In the genomic region with DNA sequence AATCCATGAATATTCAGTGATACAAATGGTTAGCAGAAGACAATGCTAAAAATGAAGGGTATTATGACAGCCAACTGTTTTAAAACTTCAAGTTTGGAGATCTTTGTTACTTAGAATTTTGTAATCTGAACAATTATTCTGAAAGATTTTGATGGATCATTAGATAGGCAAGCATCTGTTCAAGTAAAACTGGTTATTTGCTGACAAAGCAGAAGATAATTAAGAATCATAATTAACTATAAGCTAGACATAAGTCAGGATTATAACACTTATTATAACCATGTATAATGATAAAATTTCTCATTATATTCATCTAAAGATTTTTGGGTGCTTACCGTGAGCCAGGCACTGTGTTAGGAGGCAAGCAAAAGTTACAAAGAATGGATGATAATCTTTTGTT, we compare ENCODE assay signal across 28 cellular contexts.
"Had no signal": no experiment of that assay in that cellular context is flagged by ENCODE, and none has a peak within 500 bp of the region (broad histone marks: within the 10 kb centered on the region; RNA-seq: fewer than 3 reads in every experiment).

No MANE protein-coding gene starts in this region.

- DNase-seq: colonic mucosa; cortex of kidney; dermis blood vessel endothelial cell; dorsolateral prefrontal cortex; effector CD4-positive, alpha-beta T cell; effector CD8-positive, alpha-beta T cell; effector memory CD4-positive, alpha-beta T cell; effector memory CD8-positive, alpha-beta T cell; endodermal cell; erythroblast; esophagus squamous epithelium; foreskin fibroblast; foreskin keratinocyte; foreskin melanocyte; gastrocnemius medialis; glutamatergic neuron; head of caudate nucleus; heart left ventricle; heart right ventricle had no signal

- H2AFZ ChIP-seq: hepatocyte had no signal

- H3K4me3 ChIP-seq: colonic mucosa, coronary artery, dorsolateral prefrontal cortex, esophagus muscularis mucosa, esophagus squamous epithelium, gastrocnemius medialis, gastroesophageal sphincter, heart left ventricle, heart right ventricle, hepatocyte had no signal

- H3K27ac ChIP-seq: colonic mucosa, coronary artery, dorsolateral prefrontal cortex, epithelial cell of prostate, esophagus muscularis mucosa, esophagus squamous epithelium, foreskin keratinocyte, gastrocnemius medialis, gastroesophageal sphincter, heart left ventricle, heart right ventricle, hepatocyte had no signal

- H3K4me1 ChIP-seq: colonic mucosa, esophagus muscularis mucosa, esophagus squamous epithelium, foreskin keratinocyte, gastrocnemius medialis, gastroesophageal sphincter, heart left ventricle, heart right ventricle had no signal

- H3K4me2 ChIP-seq: hepatocyte had no signal

- FAIRE-seq: endometrium, endothelial cell of umbilical vein, frontal cortex had no signal

- H3K36me3 ChIP-seq: colonic mucosa, esophagus muscularis mucosa, esophagus squamous epithelium, gastrocnemius medialis, gastroesophageal sphincter, heart left ventricle, heart right ventricle had no signal

- H3K79me2 ChIP-seq: hepatocyte had no signal

- ATAC-seq: effector memory CD8-positive, alpha-beta T cell; esophagus mucosa; foreskin keratinocyte; gastrocnemius medialis; gastroesophageal sphincter; heart left ventricle; heart right ventricle had no signal

- H3K9me3 ChIP-seq: colonic mucosa, esophagus muscularis mucosa, esophagus squamous epithelium, gastrocnemius medialis, gastroesophageal sphincter, heart left ventricle had no signal

- H3K27me3 ChIP-seq: colonic mucosa, dorsolateral prefrontal cortex, esophagus muscularis mucosa, esophagus squamous epithelium, foreskin keratinocyte, gastrocnemius medialis, gastroesophageal sphincter, heart left ventricle, heart right ventricle, hepatocyte had no signal
